Comparison of ENCODE assay signal across 18 cellular contexts in genomic region chr5:158780656-158781237, GRCh38.
DNase-seq lines count a peak whose midpoint lies in the region; ATAC-seq and TF ChIP-seq lines count a peak whose summit lies in the region.
"Had no signal": no experiment of that assay in that cellular context is flagged by ENCODE, and none has a peak within 500 bp of the region (broad histone marks: within the 10 kb centered on the region; RNA-seq: fewer than 3 reads in every experiment).

No MANE protein-coding gene starts in this region.

- peaks cover 3% of the 10 kb centered on the region for H3K27me3 Mint-ChIP-seq in type B pancreatic cell

- H3K4me1 Mint-ChIP-seq in type B pancreatic cell (ENCODE audit: unreplicated experiment), result peaks cover 17% of the 10 kb centered on the region

- no peak overlapping the region for H3K27ac ChIP-seq in gastroesophageal sphincter
- H3K27ac ChIP-seq in tibial nerve, result no peak overlapping the region
- H3K27ac ChIP-seq: esophagus muscularis mucosa, psoas muscle, RWPE1, thyroid gland had no signal

- peaks cover 0 to 22% (median 8%) of the 10 kb centered on the region in 3 donors for H3K4me1 ChIP-seq in gastroesophageal sphincter
- peaks cover 0 to 41% (median 14%) of the 10 kb centered on the region in 4 donors for H3K4me1 ChIP-seq in tibial nerve
- H3K4me1 ChIP-seq: psoas muscle had no signal

- H3K27ac Mint-ChIP-seq in type B pancreatic cell, result no peak overlapping the region

- peak; percentile 46 for ATAC-seq in GM19043 (IDR thresholded peaks at IDR 0.05; ENCODE audit: low read depth, unreplicated experiment)
- peak; percentile 79 for ATAC-seq in GM21786 (IDR thresholded peaks at IDR 0.05; ENCODE audit: unreplicated experiment)
- ATAC-seq in HG03521 (IDR thresholded peaks at IDR 0.05; ENCODE audit: unreplicated experiment), result peak; percentile 58
- ATAC-seq in gastroesophageal sphincter, result no peak
- no peak for ATAC-seq in GM18873 (IDR thresholded peaks at IDR 0.05; ENCODE audit: low FRiP score, unreplicated experiment)
- ATAC-seq: left lobe of liver, psoas muscle had no signal

- 83 to 86% methylated on average over 1 of the region's 1 CpG for WGBS in gastroesophageal sphincter (ENCODE audit: low coverage in 1 of 2), 2 donors
- WGBS in tibial nerve, 2 donors, result 91 to 92% methylated on average over 1 of the region's 1 CpG

- H3K9me3 Mint-ChIP-seq in type B pancreatic cell, result no peaks in the 10 kb centered on the region

- DNase-seq in GM10266 (ENCODE audit: extremely low spot score), result peak; percentile 14
- no peak for DNase-seq in tibial nerve (ENCODE audit: low spot score in 2 of 2)
- DNase-seq in type B pancreatic cell (ENCODE audit: extremely low spot score, unreplicated experiment), result no peak
- DNase-seq: ACHN; activated CD4-positive, alpha-beta T cell treated with anti-CD3 and anti-CD28 coated beads, Interleukin-2, amount 50 U/mL, for 1 hour; cortex of kidney; NCI-H1417; psoas muscle; T-helper 9 cell; thyroid gland had no signal

- TF ChIP-seq POLR2A in gastroesophageal sphincter (IDR thresholded peaks at IDR 0.05) (no peak), tibial nerve (IDR thresholded peaks at IDR 0.05) (no peak)

- no peaks in the 10 kb centered on the region for H3K9me3 ChIP-seq in gastroesophageal sphincter
- no peaks in the 10 kb centered on the region for H3K9me3 ChIP-seq in tibial nerve
- H3K9me3 ChIP-seq: esophagus muscularis mucosa, psoas muscle, thyroid gland had no signal

- no peak for TF ChIP-seq EP300 in gastroesophageal sphincter (IDR thresholded peaks at IDR 0.05)
- no peak for TF ChIP-seq EP300 in tibial nerve (IDR thresholded peaks at IDR 0.05)

- H3K36me3 Mint-ChIP-seq in type B pancreatic cell, result no peaks in the 10 kb centered on the region

- H3K27me3 ChIP-seq in gastroesophageal sphincter, result no peaks in the 10 kb centered on the region
- no peaks in the 10 kb centered on the region for H3K27me3 ChIP-seq in tibial nerve
- H3K27me3 ChIP-seq: esophagus muscularis mucosa, thyroid gland had no signal

- TF ChIP-seq CTCF in GM10266 (IDR thresholded peaks at IDR 0.05; ENCODE audit: control insufficient read depth, insufficient read depth, low read depth, missing control alignments) (no peak), gastroesophageal sphincter (IDR thresholded peaks at IDR 0.05) (no peak), tibial nerve (IDR thresholded peaks at IDR 0.05) (no peak), type B pancreatic cell (conservative IDR thresholded peaks at IDR 0.05) (no peak)

- H3K4me3 ChIP-seq in gastroesophageal sphincter, result no peak overlapping the region
- no peak overlapping the region for H3K4me3 ChIP-seq in tibial nerve
- H3K4me3 ChIP-seq: esophagus muscularis mucosa, psoas muscle, thyroid gland had no signal

- H3K4me3 Mint-ChIP-seq in type B pancreatic cell, result no peak overlapping the region

- no peaks in the 10 kb centered on the region for H3K36me3 ChIP-seq in gastroesophageal sphincter
- H3K36me3 ChIP-seq in tibial nerve, result no peaks in the 10 kb centered on the region
- H3K36me3 ChIP-seq: esophagus muscularis mucosa, thyroid gland had no signal

Comparison
In these comparisons a context has a peak if more than half of its experiments do, and no peak if none do; other contexts are left out.
1. ATAC-seq: peak in GM19043 (single experiment), GM21786 (single experiment) and HG03521 (single experiment); none in gastroesophageal sphincter (single experiment) and GM18873 (single experiment).